2 cellular contexts compared by ENCODE assay signal in the genomic region with DNA sequence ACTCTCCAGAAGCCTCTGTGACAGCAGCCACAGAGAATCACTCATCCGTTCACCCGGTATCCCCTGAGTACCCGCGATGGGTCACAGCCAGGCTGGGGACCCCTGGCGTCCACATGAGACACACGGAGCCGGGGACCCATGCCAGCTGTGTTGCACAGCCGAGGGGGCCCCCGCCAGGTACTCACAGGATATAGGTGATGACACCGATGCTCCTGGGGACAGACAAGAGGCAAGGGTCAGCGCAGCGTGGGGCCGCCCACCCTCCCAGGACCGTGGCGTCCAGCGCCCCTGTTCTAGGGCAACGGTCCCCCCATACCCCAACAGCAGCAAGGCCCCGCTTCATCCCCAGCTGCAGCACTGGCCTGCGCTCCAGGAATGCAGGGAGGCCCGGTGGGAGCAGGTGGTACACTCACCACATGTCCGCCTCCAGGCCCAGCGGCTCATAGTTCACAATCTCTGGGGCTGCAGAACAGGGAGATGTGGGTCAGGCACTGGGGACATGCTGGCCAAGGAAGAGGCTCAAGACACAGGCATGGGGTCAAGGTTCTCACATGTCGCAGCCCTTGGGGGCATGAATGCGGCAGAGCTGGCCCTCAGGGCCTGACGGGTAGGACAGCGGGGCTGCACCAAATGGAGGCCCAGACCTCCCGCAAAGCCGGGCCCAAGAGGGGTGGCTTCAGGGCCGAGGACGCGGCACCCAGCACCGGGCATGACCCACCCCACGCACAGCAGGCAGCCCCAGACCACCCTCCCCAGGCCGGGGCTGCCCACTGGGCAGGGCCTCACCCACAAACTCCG.
TF ChIP-seq lines count a peak whose summit lies in the region.

No MANE protein-coding gene starts in this region.

TF ChIP-seq in K562, 482 proteins besides CTCF, POLR2A, EP300 and RAD21:
- TF ChIP-seq POLR2G (IDR thresholded peaks at IDR 0.05; ENCODE audit: low read depth, low read length) (peak; percentile 18; the same call in 1 of the 2 replicates), DMBX1 (CRISPR knock-in tag; IDR thresholded peaks at IDR 0.05; ENCODE audit: borderline replicate concordance) (no peak), CREBBP (IDR thresholded peaks at IDR 0.05; ENCODE audit: low read depth, low read length) (no peak), ZNF398 (CRISPR knock-in tag; IDR thresholded peaks at IDR 0.05) (no peak), RCOR1 (IDR thresholded peaks at IDR 0.05; ENCODE audit: borderline replicate concordance in 1 of 2, low read depth in 2 of 2, low read length in 2 of 2) (no peak), TEAD2 (tag; IDR thresholded peaks at IDR 0.05) (no peak), ZNF431 (CRISPR knock-in tag; IDR thresholded peaks at IDR 0.05) (no peak), TEAD1 (CRISPR knock-in tag; IDR thresholded peaks at IDR 0.05) (no peak), ZFX (CRISPR knock-in tag; IDR thresholded peaks at IDR 0.05) (0 out of 2 replicates have a peak, but pooled peaks have one; percentile 15), ZNF217 (CRISPR knock-in tag; IDR thresholded peaks at IDR 0.05) (no peak), ZBTB34 (CRISPR knock-in tag; IDR thresholded peaks at IDR 0.05) (no peak), BACH1 (tag; IDR thresholded peaks at IDR 0.05) (no peak), FUS (optimal IDR thresholded peaks at IDR 0.05; ENCODE audit: low read depth, low read length) (no peak), ZZZ3 (IDR thresholded peaks at IDR 0.05) (no peak)
- TF ChIP-seq, protein P1, sequence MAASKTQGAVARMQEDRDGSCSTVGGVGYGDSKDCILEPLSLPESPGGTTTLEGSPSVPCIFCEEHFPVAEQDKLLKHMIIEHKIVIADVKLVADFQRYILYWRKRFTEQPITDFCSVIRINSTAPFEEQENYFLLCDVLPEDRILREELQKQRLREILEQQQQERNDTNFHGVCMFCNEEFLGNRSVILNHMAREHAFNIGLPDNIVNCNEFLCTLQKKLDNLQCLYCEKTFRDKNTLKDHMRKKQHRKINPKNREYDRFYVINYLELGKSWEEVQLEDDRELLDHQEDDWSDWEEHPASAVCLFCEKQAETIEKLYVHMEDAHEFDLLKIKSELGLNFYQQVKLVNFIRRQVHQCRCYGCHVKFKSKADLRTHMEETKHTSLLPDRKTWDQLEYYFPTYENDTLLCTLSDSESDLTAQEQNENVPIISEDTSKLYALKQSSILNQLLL (CRISPR knock-in tag; IDR thresholded peaks at IDR 0.05; ENCODE audit: borderline replicate concordance) = no peak
- TF ChIP-seq, protein P2, sequence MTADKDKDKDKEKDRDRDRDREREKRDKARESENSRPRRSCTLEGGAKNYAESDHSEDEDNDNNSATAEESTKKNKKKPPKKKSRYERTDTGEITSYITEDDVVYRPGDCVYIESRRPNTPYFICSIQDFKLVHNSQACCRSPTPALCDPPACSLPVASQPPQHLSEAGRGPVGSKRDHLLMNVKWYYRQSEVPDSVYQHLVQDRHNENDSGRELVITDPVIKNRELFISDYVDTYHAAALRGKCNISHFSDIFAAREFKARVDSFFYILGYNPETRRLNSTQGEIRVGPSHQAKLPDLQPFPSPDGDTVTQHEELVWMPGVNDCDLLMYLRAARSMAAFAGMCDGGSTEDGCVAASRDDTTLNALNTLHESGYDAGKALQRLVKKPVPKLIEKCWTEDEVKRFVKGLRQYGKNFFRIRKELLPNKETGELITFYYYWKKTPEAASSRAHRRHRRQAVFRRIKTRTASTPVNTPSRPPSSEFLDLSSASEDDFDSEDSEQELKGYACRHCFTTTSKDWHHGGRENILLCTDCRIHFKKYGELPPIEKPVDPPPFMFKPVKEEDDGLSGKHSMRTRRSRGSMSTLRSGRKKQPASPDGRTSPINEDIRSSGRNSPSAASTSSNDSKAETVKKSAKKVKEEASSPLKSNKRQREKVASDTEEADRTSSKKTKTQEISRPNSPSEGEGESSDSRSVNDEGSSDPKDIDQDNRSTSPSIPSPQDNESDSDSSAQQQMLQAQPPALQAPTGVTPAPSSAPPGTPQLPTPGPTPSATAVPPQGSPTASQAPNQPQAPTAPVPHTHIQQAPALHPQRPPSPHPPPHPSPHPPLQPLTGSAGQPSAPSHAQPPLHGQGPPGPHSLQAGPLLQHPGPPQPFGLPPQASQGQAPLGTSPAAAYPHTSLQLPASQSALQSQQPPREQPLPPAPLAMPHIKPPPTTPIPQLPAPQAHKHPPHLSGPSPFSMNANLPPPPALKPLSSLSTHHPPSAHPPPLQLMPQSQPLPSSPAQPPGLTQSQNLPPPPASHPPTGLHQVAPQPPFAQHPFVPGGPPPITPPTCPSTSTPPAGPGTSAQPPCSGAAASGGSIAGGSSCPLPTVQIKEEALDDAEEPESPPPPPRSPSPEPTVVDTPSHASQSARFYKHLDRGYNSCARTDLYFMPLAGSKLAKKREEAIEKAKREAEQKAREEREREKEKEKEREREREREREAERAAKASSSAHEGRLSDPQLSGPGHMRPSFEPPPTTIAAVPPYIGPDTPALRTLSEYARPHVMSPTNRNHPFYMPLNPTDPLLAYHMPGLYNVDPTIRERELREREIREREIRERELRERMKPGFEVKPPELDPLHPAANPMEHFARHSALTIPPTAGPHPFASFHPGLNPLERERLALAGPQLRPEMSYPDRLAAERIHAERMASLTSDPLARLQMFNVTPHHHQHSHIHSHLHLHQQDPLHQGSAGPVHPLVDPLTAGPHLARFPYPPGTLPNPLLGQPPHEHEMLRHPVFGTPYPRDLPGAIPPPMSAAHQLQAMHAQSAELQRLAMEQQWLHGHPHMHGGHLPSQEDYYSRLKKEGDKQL (CRISPR knock-in tag; IDR thresholded peaks at IDR 0.05; ENCODE audit: borderline replicate concordance) = no peak

TF ChIP-seq in SK-N-SH treated with all-trans-retinoic acid at 6 μM for 48 hours, 23 proteins besides CTCF, POLR2A, EP300 and RAD21:
- TF ChIP-seq ZNF70 (CRISPR knock-in tag; IDR thresholded peaks at IDR 0.05) (no peak), ISL1 (CRISPR knock-in tag; IDR thresholded peaks at IDR 0.05) (no peak), ZFP30 (CRISPR knock-in tag; IDR thresholded peaks at IDR 0.05) (no peak), GLIS3 (CRISPR knock-in tag; IDR thresholded peaks at IDR 0.05) (no peak), PPARA (CRISPR knock-in tag; IDR thresholded peaks at IDR 0.05; ENCODE audit: borderline replicate concordance) (no peak), ZNF8 (CRISPR knock-in tag; IDR thresholded peaks at IDR 0.05) (no peak), CSDC2 (CRISPR knock-in tag; IDR thresholded peaks at IDR 0.05) (no peak)
- TF ChIP-seq, protein P3, sequence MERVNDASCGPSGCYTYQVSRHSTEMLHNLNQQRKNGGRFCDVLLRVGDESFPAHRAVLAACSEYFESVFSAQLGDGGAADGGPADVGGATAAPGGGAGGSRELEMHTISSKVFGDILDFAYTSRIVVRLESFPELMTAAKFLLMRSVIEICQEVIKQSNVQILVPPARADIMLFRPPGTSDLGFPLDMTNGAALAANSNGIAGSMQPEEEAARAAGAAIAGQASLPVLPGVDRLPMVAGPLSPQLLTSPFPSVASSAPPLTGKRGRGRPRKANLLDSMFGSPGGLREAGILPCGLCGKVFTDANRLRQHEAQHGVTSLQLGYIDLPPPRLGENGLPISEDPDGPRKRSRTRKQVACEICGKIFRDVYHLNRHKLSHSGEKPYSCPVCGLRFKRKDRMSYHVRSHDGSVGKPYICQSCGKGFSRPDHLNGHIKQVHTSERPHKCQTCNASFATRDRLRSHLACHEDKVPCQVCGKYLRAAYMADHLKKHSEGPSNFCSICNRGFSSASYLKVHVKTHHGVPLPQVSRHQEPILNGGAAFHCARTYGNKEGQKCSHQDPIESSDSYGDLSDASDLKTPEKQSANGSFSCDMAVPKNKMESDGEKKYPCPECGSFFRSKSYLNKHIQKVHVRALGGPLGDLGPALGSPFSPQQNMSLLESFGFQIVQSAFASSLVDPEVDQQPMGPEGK (CRISPR knock-in tag; IDR thresholded peaks at IDR 0.05; ENCODE audit: borderline replicate concordance) = no peak
